Comparison of ENCODE assay signal across 13 cellular contexts in genomic region chr6:108661430-108661829, GRCh38.
DNase-seq lines count a peak whose midpoint lies in the region; TF ChIP-seq lines count a peak whose summit lies in the region.
"Had no signal": no experiment of that assay in that cellular context is flagged by ENCODE, and none has a peak within 500 bp of the region (broad histone marks: within the 10 kb centered on the region; RNA-seq: fewer than 3 reads in every experiment).

No MANE protein-coding gene starts in this region.

- H3K36me3 Mint-ChIP-seq in progenitor cell of endocrine pancreas (ENCODE audit: insufficient read depth): peaks cover 14% of the 10 kb centered on the region

- H3K9me2 ChIP-seq in Karpas-422 (replicated peaks; ENCODE audit: insufficient read depth, low read length): no peaks in the 10 kb centered on the region

- DNase-seq in HEK293T (ENCODE audit: extremely low spot score) (no peak), RWPE1 (ENCODE audit: low spot score) (peak; percentile 54), fibroblast of gingiva (ENCODE audit: low read depth) (peak; percentile 52), progenitor cell of endocrine pancreas (ENCODE audit: low spot score, unreplicated experiment) (no peak), hepatic stellate cell (ENCODE audit: low spot score) (no peak), Karpas-422 (no peak)
- DNase-seq in central memory CD4-positive, alpha-beta T cell: no peak
- DNase-seq: DND-41; hippocampal formation; NCI-H524; stimulated activated CD4-positive, alpha-beta T cell treated with anti-CD3 and anti-CD28 coated beads, Interleukin-1b, Interleukin-23, amount 100 ng/mL, for 48 hours had no signal

- H3K4me1 Mint-ChIP-seq in progenitor cell of endocrine pancreas (ENCODE audit: low read depth): peaks cover 28% of the 10 kb centered on the region

- no peaks in the 10 kb centered on the region for H3K79me2 ChIP-seq in Karpas-422 (ENCODE audit: low read length)

- H3K4me3 ChIP-seq in Karpas-422 (ENCODE audit: low read length): no peak overlapping the region
- H3K4me3 ChIP-seq: cardiac muscle cell had no signal

- H2AFZ ChIP-seq in Karpas-422 (ENCODE audit: low read length): no peak overlapping the region

- peaks cover 5% of the 10 kb centered on the region for H3K9me3 Mint-ChIP-seq in progenitor cell of endocrine pancreas (ENCODE audit: low read depth)
- H3K9me3 Mint-ChIP-seq: T-helper 1 cell treated with Interleukin-12 subunit alpha and Interleukin-12 subunit beta and Interleukin-4 antibody, amounts not matched to agents 30 μg/mL and 1 μg/mL, for 36 hours had no signal

- CTCF ChIA-PET in HEK293T (lab: Yijun Ruan, JAX): no interaction called here
- CTCF ChIA-PET in RWPE1 (lab: Yijun Ruan, JAX): interaction anchor here (0.5 kb wide), 1 partner anchor 404 kb away, joined by 3 read pairs; no protein-coding TSS in a partner anchor

- no peaks in the 10 kb centered on the region for H3K4me1 ChIP-seq in Karpas-422 (ENCODE audit: low read length)

- no peak overlapping the region for H3K27ac ChIP-seq in RWPE1
- no peak overlapping the region for H3K27ac ChIP-seq in Karpas-422 (ENCODE audit: low read length)
- H3K27ac ChIP-seq: cardiac muscle cell had no signal

- H3K27me3 Mint-ChIP-seq in progenitor cell of endocrine pancreas: no peaks in the 10 kb centered on the region

- TF ChIP-seq CTCF in RWPE1 (conservative IDR thresholded peaks at IDR 0.05; ENCODE audit: low read depth) (no peak), progenitor cell of endocrine pancreas (IDR thresholded peaks at IDR 0.05; ENCODE audit: unreplicated experiment) (no peak)

- no peaks in the 10 kb centered on the region for H3K36me3 ChIP-seq in Karpas-422 (ENCODE audit: insufficient read depth, low read length)
- H3K36me3 ChIP-seq: cardiac muscle cell had no signal

- peak overlapping the region; percentile 59 for H3K27ac Mint-ChIP-seq in progenitor cell of endocrine pancreas
- H3K27ac Mint-ChIP-seq: T-helper 1 cell treated with Interleukin-12 subunit alpha and Interleukin-12 subunit beta and Interleukin-4 antibody, amounts not matched to agents 30 μg/mL and 1 μg/mL, for 36 hours had no signal

- H3K27me3 ChIP-seq in Karpas-422 (ENCODE audit: low read length): no peaks in the 10 kb centered on the region
- H3K27me3 ChIP-seq: cardiac muscle cell had no signal

- no peak overlapping the region for H3K4me3 Mint-ChIP-seq in progenitor cell of endocrine pancreas (ENCODE audit: low read depth)
- H3K4me3 Mint-ChIP-seq: T-helper 1 cell treated with Interleukin-12 subunit alpha and Interleukin-12 subunit beta and Interleukin-4 antibody, amounts not matched to agents 30 μg/mL and 1 μg/mL, for 36 hours had no signal

- peaks cover 37% of the 10 kb centered on the region; the same call in 1 of the 2 replicates for H4K20me1 ChIP-seq in Karpas-422 (ENCODE audit: insufficient read depth, low read depth, low read length)

- POLR2A ChIA-PET in HEK293T (lab: Yijun Ruan, JAX) (no interaction called here), RWPE1 (lab: Yijun Ruan, JAX; ENCODE audit: low non-redundant PET) (no interaction called here)

- no peaks in the 10 kb centered on the region for H3K9me3 ChIP-seq in Karpas-422 (ENCODE audit: low read length)

- no peak overlapping the region for H3K9ac ChIP-seq in Karpas-422 (ENCODE audit: low read length)

- H3K4me2 ChIP-seq in Karpas-422 (ENCODE audit: low read depth, low read length, poor library complexity, severe bottlenecking): no peak overlapping the region

TF ChIP-seq in HEK293T, 16 proteins besides CTCF, POLR2A, EP300 and RAD21:
- TF ChIP-seq SUZ12 (IDR thresholded peaks at IDR 0.05) (no peak), PKNOX1 (IDR thresholded peaks at IDR 0.05) (0 out of 2 replicates have a peak, but pooled peaks have one; percentile 42)
TF ChIP-seq in HEK293T: peak in this region for 1.

Comparison
In these comparisons a context has a peak if more than half of its experiments do, and no peak if none do; other contexts are left out.
1. DNase-seq: peak in RWPE1 (single experiment) and fibroblast of gingiva (single experiment); none in HEK293T (single experiment), progenitor cell of endocrine pancreas (single experiment), hepatic stellate cell (single experiment), central memory CD4-positive, alpha-beta T cell (single experiment) and Karpas-422 (single experiment).